ENCODE assay signal across 23 cellular contexts in the genomic region with DNA sequence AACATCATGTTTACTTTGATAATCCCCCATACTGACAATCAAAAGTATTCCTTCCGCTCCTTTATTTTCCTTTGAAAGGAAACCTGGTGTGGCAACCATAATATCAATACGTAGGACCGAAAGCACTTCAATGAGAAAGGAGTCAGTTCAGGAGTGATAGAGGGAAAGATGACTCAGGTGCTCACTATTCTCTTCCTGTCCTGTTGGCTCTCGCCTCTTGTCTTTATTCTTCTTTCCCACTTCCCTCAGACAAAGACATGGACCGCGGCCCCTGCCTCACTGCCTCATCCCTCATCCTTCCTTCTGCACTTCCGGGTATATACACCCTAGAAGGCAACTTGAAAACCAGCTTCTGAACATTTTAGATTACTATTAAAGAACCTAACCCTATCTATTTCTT. TPM values are rescaled to one million over a fixed set of nuclear protein-coding genes. Genes with fewer than 3 reads are reported as not detected.
"Had no signal": no experiment of that assay in that cellular context is flagged by ENCODE, and none has a peak within 500 bp of the region (broad histone marks: within the 10 kb centered on the region; RNA-seq: fewer than 3 reads in every experiment).

No MANE protein-coding gene starts in this region.

- H3K36me3 Mint-ChIP-seq: activated naive CD8-positive, alpha-beta T cell; memory B cell; naive B cell had no signal

- H3K9me3 ChIP-seq: colonic mucosa, gastrocnemius medialis, mucosa of descending colon, psoas muscle, transverse colon had no signal

- H3K27me3 ChIP-seq: colonic mucosa, gastrocnemius medialis, heart left ventricle, transverse colon had no signal

- H3K4me1 Mint-ChIP-seq: memory B cell, naive B cell had no signal

- H3K27me3 Mint-ChIP-seq: activated naive CD8-positive, alpha-beta T cell had no signal

- H3K4me1 ChIP-seq: colonic mucosa, gastrocnemius medialis, heart left ventricle, psoas muscle, transverse colon had no signal

- H3K4me3 Mint-ChIP-seq: activated naive CD8-positive, alpha-beta T cell; memory B cell; naive B cell had no signal

- H3K4me3 ChIP-seq: colonic mucosa, gastrocnemius medialis, heart left ventricle, mucosa of descending colon, psoas muscle, transverse colon had no signal

- H3K9me3 Mint-ChIP-seq: memory B cell had no signal

- H3K36me3 ChIP-seq: colonic mucosa, gastrocnemius medialis, heart left ventricle, transverse colon had no signal

- H3K27ac Mint-ChIP-seq: activated naive CD8-positive, alpha-beta T cell; memory B cell; naive B cell had no signal

- H3K27ac ChIP-seq: colonic mucosa, gastrocnemius medialis, heart left ventricle, psoas muscle, transverse colon had no signal

- DNase-seq: activated CD4-positive, CD25-positive, alpha-beta regulatory T cell treated with anti-CD3 and anti-CD28 coated beads, Interleukin-2, amount 50 U/mL, for 72 hours; activated gamma-delta T cell; amygdala; caudate nucleus; colonic mucosa; erythroblast; gastrocnemius medialis; heart left ventricle; kidney glomerular epithelial cell; left ventricle myocardium superior; mucosa of descending colon; naive B cell; psoas muscle; right cardiac atrium; stimulated activated CD4-positive, alpha-beta T cell treated with anti-CD3 and anti-CD28 coated beads, Interleukin-2, amount 100 ng/mL, for 24 hours; stimulated activated naive CD8-positive, alpha-beta T cell treated with anti-CD3 and anti-CD28 coated beads, Interleukin-15, Interleukin-2, amounts not matched to agents 100 U/mL and 50 U/mL, for 24 hours; substantia nigra; transverse colon had no signal

- ATAC-seq: gastrocnemius medialis; heart left ventricle; left ventricle myocardium superior; mucosa of descending colon; psoas muscle; right cardiac atrium; SK-N-SH treated with all-trans-retinoic acid at 6 μM for 48 hours; stimulated activated naive CD8-positive, alpha-beta T cell treated with anti-CD3 and anti-CD28 coated beads, Interleukin-15, Interleukin-2, amounts not matched to agents 100 U/mL and 50 U/mL, for 24 hours had no signal

RNA-seq across cellular contexts. Expression of a gene that starts 49.8 kb away (rescaled TPM):
- total RNA-seq: gastrocnemius medialis, left ventricle myocardium superior, osteocyte, psoas muscle, right cardiac atrium, skeletal muscle tissue had no signal
